ENCODE assay signal across 11 cellular contexts in genomic region chr6:146950351-146950835, GRCh38.
DNase-seq lines count a peak whose midpoint lies in the region; ATAC-seq, FAIRE-seq and TF ChIP-seq lines count a peak whose summit lies in the region.
"Had no signal": no experiment of that assay in that cellular context is flagged by ENCODE, and none has a peak within 500 bp of the region (broad histone marks: within the 10 kb centered on the region; RNA-seq: fewer than 3 reads in every experiment).

No MANE protein-coding gene starts in this region.

- H3K27ac ChIP-seq in Panc1 (ENCODE audit: low read length) (peak overlapping the region; percentile 68; the same call in 1 of the 2 replicates), foreskin keratinocyte (no peak overlapping the region), MM.1S (ENCODE audit: low read length) (no peak overlapping the region)
- H3K27ac ChIP-seq: stomach had no signal

- BruUV-seq in Caco-2 (replicated peaks; lab: Mats Ljungman, UMichigan) (no TSS peak), Panc1 (replicated peaks; lab: Mats Ljungman, UMichigan) (no TSS peak)

- H3K36me3 Mint-ChIP-seq in Caco-2 (ENCODE audit: insufficient read depth, unreplicated experiment): no peaks in the 10 kb centered on the region

- POLR2A ChIA-PET in Caco-2 (lab: Charles Lee) (no interaction called here), Panc1 (lab: Charles Lee) (no interaction called here)

- no peak overlapping the region for H3K4me3 Mint-ChIP-seq in Caco-2 (ENCODE audit: unreplicated experiment)

- H4K20me1 ChIP-seq in MM.1S (ENCODE audit: insufficient read depth, low read length): no peaks in the 10 kb centered on the region

- no peaks in the 10 kb centered on the region for H3K9me2 ChIP-seq in MM.1S (replicated peaks; ENCODE audit: insufficient read depth, low read length)

- TF ChIP-seq CTCF in Caco-2 (IDR thresholded peaks at IDR 0.05; ENCODE audit: insufficient read depth in 1 of 2, low read depth in 1 of 2, low read length in 1 of 2, severe bottlenecking in 1 of 2, unreplicated experiment in 1 of 2) (no peak), Panc1 (IDR thresholded peaks at IDR 0.05) (no peak), foreskin keratinocyte (conservative IDR thresholded peaks at IDR 0.05) (no peak), MM.1S (IDR thresholded peaks at IDR 0.05; ENCODE audit: low read length) (no peak)

- no peak overlapping the region for H2AFZ ChIP-seq in MM.1S (ENCODE audit: low read length)

- CTCF ChIA-PET in Caco-2 (lab: Charles Lee): no interaction called here
- CTCF ChIA-PET in Panc1 (lab: Charles Lee): no interaction called here

- peak overlapping the region; percentile 40 for H3K27ac Mint-ChIP-seq in Caco-2 (ENCODE audit: unreplicated experiment)

- H3K9me3 ChIP-seq in Caco-2 (0 out of 2 replicates have a peak, but pooled peaks cover 2% of the 10 kb centered on the region), Panc1 (ENCODE audit: control insufficient read depth, insufficient read depth, low read depth, low read length) (no peaks in the 10 kb centered on the region), MM.1S (replicated peaks; ENCODE audit: insufficient read depth, low read length) (no peaks in the 10 kb centered on the region)
- H3K9me3 ChIP-seq: stomach had no signal

- no peak overlapping the region for H3K9ac ChIP-seq in MM.1S (ENCODE audit: low read length)

- peak; percentile 26 for ATAC-seq in GM21786 (IDR thresholded peaks at IDR 0.05; ENCODE audit: unreplicated experiment)
- no peak for ATAC-seq in Panc1
- peak; percentile 21 for ATAC-seq in foreskin keratinocyte
- no peak for ATAC-seq in HG03354 (IDR thresholded peaks at IDR 0.05; ENCODE audit: poor library complexity, severe bottlenecking, unreplicated experiment)

- no peaks in the 10 kb centered on the region for H3K27me3 Mint-ChIP-seq in Caco-2 (ENCODE audit: insufficient read depth, unreplicated experiment)

- H3K27me3 ChIP-seq in Caco-2 (replicated peaks; ENCODE audit: control insufficient read depth, insufficient read depth, low read length) (no peaks in the 10 kb centered on the region), Panc1 (ENCODE audit: control insufficient read depth, insufficient read depth, low read length) (no peaks in the 10 kb centered on the region), foreskin keratinocyte (no peaks in the 10 kb centered on the region), MM.1S (replicated peaks; ENCODE audit: insufficient read depth, low read length) (no peaks in the 10 kb centered on the region)
- H3K27me3 ChIP-seq: stomach had no signal

- H3K79me2 ChIP-seq in MM.1S (ENCODE audit: low read length): no peaks in the 10 kb centered on the region

- intact Hi-C loops in Caco-2 (cut with micrococcal nuclease; ENCODE audit: unreplicated experiment) (loop anchor here (2.0 kb wide), 1 partner anchor 30 kb away; no protein-coding TSS in a partner anchor), Panc1 (cut with micrococcal nuclease; ENCODE audit: unreplicated experiment) (no loop called here)

- H3K4me2 ChIP-seq in MM.1S (ENCODE audit: low read depth, low read length): no peak overlapping the region

- H3K36me3 ChIP-seq in Caco-2 (ENCODE audit: control insufficient read depth, insufficient read depth, low read length) (no peaks in the 10 kb centered on the region), Panc1 (ENCODE audit: control insufficient read depth, insufficient read depth, low read length) (no peaks in the 10 kb centered on the region), MM.1S (replicated peaks; ENCODE audit: insufficient read depth, low read length) (no peaks in the 10 kb centered on the region)
- H3K36me3 ChIP-seq: stomach had no signal

- in situ Hi-C loops in Panc1 (cut with HindIII; ENCODE audit: low pct_unique_long_range_greater_than_20kb, low sequenced_read_pairs): no loop called here

- no peak for FAIRE-seq in urothelium cell line (lab: Jason Lieb, UNC)

- no peaks in the 10 kb centered on the region for H3F3A ChIP-seq in MM.1S (ENCODE audit: insufficient read depth, low read length)

- H3K9me3 Mint-ChIP-seq in Caco-2 (ENCODE audit: unreplicated experiment): no peaks in the 10 kb centered on the region

- peaks cover 7% of the 10 kb centered on the region for H3K4me1 ChIP-seq in Caco-2
- peaks cover 6% of the 10 kb centered on the region; the same call in 1 of the 2 replicates for H3K4me1 ChIP-seq in Panc1 (ENCODE audit: control insufficient read depth, insufficient read depth, low read length)
- H3K4me1 ChIP-seq in foreskin keratinocyte: no peaks in the 10 kb centered on the region
- H3K4me1 ChIP-seq in MM.1S (ENCODE audit: low read length): no peaks in the 10 kb centered on the region
- H3K4me1 ChIP-seq: stomach had no signal

- DNase-seq in Caco-2: peak in 1 of 2 experiments; percentile 2
- no peak for DNase-seq in Panc1 (ENCODE audit: low read depth, low spot score)
- DNase-seq in foreskin keratinocyte: peak in 1 of 2 donors; percentile 10
- DNase-seq in MM.1S: no peak
- no peak for DNase-seq in urothelium cell line (ENCODE audit: low spot score)
- no peak for DNase-seq in iPS-NIHi11 (ENCODE audit: low spot score)
- DNase-seq: cortex of kidney, DMS 273 treated with DMSO at 0.1 percent for 48 hours, stomach had no signal

- H3K4me3 ChIP-seq in Caco-2 (ENCODE audit: low read depth, low read length) (no peak overlapping the region), Panc1 (ENCODE audit: low read depth in 2 of 2, low read length in 2 of 2) (no peak overlapping the region), MM.1S (ENCODE audit: low read length) (no peak overlapping the region)
- H3K4me3 ChIP-seq: stomach had no signal

- peaks cover 9% of the 10 kb centered on the region for H3K4me1 Mint-ChIP-seq in Caco-2 (ENCODE audit: low read depth, unreplicated experiment)

Comparison
In these comparisons a context has a peak if more than half of its experiments do, and no peak if none do; other contexts are left out.
1. ATAC-seq: peak in GM21786 (single experiment) and foreskin keratinocyte (single experiment); none in Panc1 (single experiment) and HG03354 (single experiment).